1 cellular context compared by ENCODE assay signal in the genomic region with DNA sequence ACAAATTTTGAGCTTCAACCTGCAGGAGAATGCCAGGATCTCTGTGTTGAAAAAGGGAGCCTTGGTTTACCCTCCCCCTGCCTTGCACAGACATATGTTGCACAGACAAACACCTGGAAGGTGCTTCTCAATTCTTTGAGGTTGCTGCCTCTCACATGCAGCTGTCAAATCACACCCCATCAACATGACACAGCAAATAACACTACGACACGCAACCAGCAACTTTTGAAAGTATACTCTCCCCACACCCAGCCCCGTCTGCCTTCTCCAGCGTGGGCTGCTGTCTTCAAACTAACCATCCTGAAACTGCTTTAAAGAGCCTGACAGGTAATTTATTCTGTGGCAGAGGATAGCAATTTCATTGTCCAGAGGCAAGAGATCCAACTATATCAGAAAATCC.
TF ChIP-seq lines count a peak whose summit lies in the region.

No MANE protein-coding gene starts in this region.

TF ChIP-seq in K562, 482 proteins besides CTCF, POLR2A, EP300 and RAD21:
- TF ChIP-seq ZNF830 (CRISPR knock-in tag; IDR thresholded peaks at IDR 0.05): no peak
- peak; percentile 36; the same call in 1 of the 2 replicates for TF ChIP-seq MAFF (IDR thresholded peaks at IDR 0.05; ENCODE audit: low read length)
- TF ChIP-seq TAF9B (IDR thresholded peaks at IDR 0.05; ENCODE audit: partially characterized antibody): no peak
- no peak for TF ChIP-seq ELF2 (CRISPR knock-in tag; IDR thresholded peaks at IDR 0.05)
- no peak for TF ChIP-seq ZNF699 (CRISPR knock-in tag; IDR thresholded peaks at IDR 0.05; ENCODE audit: insufficient replicate concordance)
- peak; percentile 72 for TF ChIP-seq NFE2 (IDR thresholded peaks at IDR 0.05; ENCODE audit: low read depth)
- peak; percentile 62 for TF ChIP-seq C11orf30 (IDR thresholded peaks at IDR 0.05; ENCODE audit: low read depth)
- TF ChIP-seq MAFG (tag; conservative IDR thresholded peaks at IDR 0.05): peak; percentile 75
- peak; percentile 44; the same call in 1 of the 2 replicates for TF ChIP-seq ZNF316 (IDR thresholded peaks at IDR 0.05)
- peak; percentile 13; the same call in 1 of the 2 replicates for TF ChIP-seq MAFK (IDR thresholded peaks at IDR 0.05; ENCODE audit: low read length)
- no peak for TF ChIP-seq GABPA (tag; conservative IDR thresholded peaks at IDR 0.05; ENCODE audit: low read depth)
TF ChIP-seq in K562: peak in this region for 6.
